ENCODE assay signal across 11 cellular contexts in the genomic region with DNA sequence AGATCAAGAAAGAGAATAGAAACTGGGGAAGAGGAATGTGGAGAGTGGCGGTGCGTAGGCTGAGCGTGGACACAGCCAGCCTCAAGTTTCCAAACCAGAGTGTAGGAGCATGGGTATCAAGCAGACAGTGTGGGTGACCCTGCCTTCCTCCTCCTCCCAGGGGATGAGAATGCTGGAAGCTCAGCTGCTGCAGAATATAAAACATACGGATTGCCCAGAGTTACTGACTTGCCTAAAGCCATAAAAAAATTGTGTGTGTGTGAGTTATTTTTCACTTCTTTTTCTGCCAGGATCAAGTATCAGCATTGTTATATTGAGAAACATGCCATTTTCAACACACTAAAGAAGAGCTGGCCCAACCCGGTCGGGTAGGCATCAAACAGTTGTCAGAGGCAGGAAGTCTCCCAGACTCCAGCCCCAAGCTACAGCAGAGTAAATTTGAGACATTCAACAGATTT.
DNase-seq lines count a peak whose midpoint lies in the region; ATAC-seq and TF ChIP-seq lines count a peak whose summit lies in the region.
"Had no signal": no experiment of that assay in that cellular context is flagged by ENCODE, and none has a peak within 500 bp of the region (broad histone marks: within the 10 kb centered on the region; RNA-seq: fewer than 3 reads in every experiment).

No MANE protein-coding gene starts in this region.

- no peaks in the 10 kb centered on the region for H3K36me3 Mint-ChIP-seq in nephron progenitor cell (ENCODE audit: low read depth)
- H3K36me3 Mint-ChIP-seq in activated CD8-positive, alpha-beta T cell treated with anti-CD3 and anti-CD28 coated beads, Interleukin-2, amount 10 ng/mL, durations not matched to agents 7 days and 5 days (ENCODE audit: low read depth), result no peaks in the 10 kb centered on the region
- H3K36me3 Mint-ChIP-seq: CD4-positive, alpha-beta memory T cell had no signal

- peak overlapping the region; percentile 51 for H3K4me3 Mint-ChIP-seq in nephron progenitor cell
- H3K4me3 Mint-ChIP-seq in activated CD8-positive, alpha-beta T cell treated with anti-CD3 and anti-CD28 coated beads, Interleukin-2, amount 10 ng/mL, durations not matched to agents 7 days and 5 days, result no peak overlapping the region

- no peak overlapping the region for H3K4me3 ChIP-seq in fibroblast of pulmonary artery (replicated peaks; ENCODE audit: low read depth, low read length)

- H3K27me3 Mint-ChIP-seq in nephron progenitor cell (ENCODE audit: low read depth, poor library complexity), result no peaks in the 10 kb centered on the region
- H3K27me3 Mint-ChIP-seq in activated CD8-positive, alpha-beta T cell treated with anti-CD3 and anti-CD28 coated beads, Interleukin-2, amount 10 ng/mL, durations not matched to agents 7 days and 5 days (ENCODE audit: low read depth), result peaks cover 6% of the 10 kb centered on the region
- H3K27me3 Mint-ChIP-seq: CD4-positive, alpha-beta memory T cell had no signal

- peak overlapping the region; percentile 52 for H3K27ac Mint-ChIP-seq in nephron progenitor cell
- H3K27ac Mint-ChIP-seq in activated CD8-positive, alpha-beta T cell treated with anti-CD3 and anti-CD28 coated beads, Interleukin-2, amount 10 ng/mL, durations not matched to agents 7 days and 5 days, result no peak overlapping the region

- DNase-seq in AG08395 (ENCODE audit: low spot score) (peak; percentile 52), NCI-H2171 (lab: John Stamatoyannopoulos, UW) (peak; percentile 72), fibroblast of pulmonary artery (ENCODE audit: low read depth) (peak; percentile 2), nephron progenitor cell (peak; percentile 20), iPS-NIHi7 (ENCODE audit: extremely low spot score) (no peak), omental fat pad (ENCODE audit: low spot score) (no peak), NCI-H2029 (lab: John Stamatoyannopoulos, UW) (no peak)
- DNase-seq in activated CD8-positive, alpha-beta T cell treated with anti-CD3 and anti-CD28 coated beads, Interleukin-2, amount 10 ng/mL, durations not matched to agents 7 days and 5 days, result no peak
- DNase-seq: activated CD4-positive, alpha-beta T cell treated with anti-CD3 and anti-CD28 coated beads, Interleukin-2, amount 50 U/mL, for 48 hours; OCI-M1 had no signal

- CTCF ChIA-PET in activated CD8-positive, alpha-beta T cell treated with anti-CD3 and anti-CD28 coated beads, Interleukin-2, amount 10 ng/mL, durations not matched to agents 7 days and 5 days (lab: Charles Lee), result interaction anchor here (0.9 kb wide), 1 partner anchor 13 kb away, joined by 3 read pairs; no protein-coding TSS in a partner anchor

- POLR2A ChIA-PET in activated CD8-positive, alpha-beta T cell treated with anti-CD3 and anti-CD28 coated beads, Interleukin-2, amount 10 ng/mL, durations not matched to agents 7 days and 5 days (lab: Charles Lee), result no interaction called here

- H3K9me3 Mint-ChIP-seq in nephron progenitor cell, result peaks cover 9% of the 10 kb centered on the region
- no peaks in the 10 kb centered on the region for H3K9me3 Mint-ChIP-seq in activated CD8-positive, alpha-beta T cell treated with anti-CD3 and anti-CD28 coated beads, Interleukin-2, amount 10 ng/mL, durations not matched to agents 7 days and 5 days (ENCODE audit: insufficient read depth)

- TF ChIP-seq CTCF in fibroblast of pulmonary artery (IDR thresholded peaks at IDR 0.05; ENCODE audit: low read length, missing control alignments) (no peak), nephron progenitor cell (IDR thresholded peaks at IDR 0.05) (no peak), omental fat pad (IDR thresholded peaks at IDR 0.05) (no peak)

- peaks cover 33% of the 10 kb centered on the region for H3K4me1 Mint-ChIP-seq in nephron progenitor cell
- H3K4me1 Mint-ChIP-seq in activated CD8-positive, alpha-beta T cell treated with anti-CD3 and anti-CD28 coated beads, Interleukin-2, amount 10 ng/mL, durations not matched to agents 7 days and 5 days (ENCODE audit: low read depth), result peaks cover 7% of the 10 kb centered on the region

- ATAC-seq in activated CD8-positive, alpha-beta T cell treated with anti-CD3 and anti-CD28 coated beads, Interleukin-2, amount 10 ng/mL, durations not matched to agents 7 days and 5 days, result no peak
- no peak for ATAC-seq in omental fat pad (ENCODE audit: low FRiP score)

Comparison
In these comparisons a context has a peak if more than half of its experiments do, and no peak if none do; other contexts are left out.
1. DNase-seq: peak in AG08395 (single experiment), NCI-H2171 (single experiment), fibroblast of pulmonary artery (single experiment) and nephron progenitor cell (single experiment); none in activated CD8-positive, alpha-beta T cell treated with anti-CD3 and anti-CD28 coated beads, Interleukin-2, amount 10 ng/mL, durations not matched to agents 7 days and 5 days (single experiment), iPS-NIHi7 (single experiment), omental fat pad (single experiment) and NCI-H2029 (single experiment).